In genomic region chr6:42929928-42930360, GRCh38 we compare ENCODE assay signal across 1 cellular context.
TF ChIP-seq lines count a peak whose summit lies in the region.

No MANE protein-coding gene starts in this region.

TF ChIP-seq in GM12878, 131 proteins besides CTCF, POLR2A, EP300 and RAD21 (continued from another document and continues in another):
- TF ChIP-seq, protein P1, sequence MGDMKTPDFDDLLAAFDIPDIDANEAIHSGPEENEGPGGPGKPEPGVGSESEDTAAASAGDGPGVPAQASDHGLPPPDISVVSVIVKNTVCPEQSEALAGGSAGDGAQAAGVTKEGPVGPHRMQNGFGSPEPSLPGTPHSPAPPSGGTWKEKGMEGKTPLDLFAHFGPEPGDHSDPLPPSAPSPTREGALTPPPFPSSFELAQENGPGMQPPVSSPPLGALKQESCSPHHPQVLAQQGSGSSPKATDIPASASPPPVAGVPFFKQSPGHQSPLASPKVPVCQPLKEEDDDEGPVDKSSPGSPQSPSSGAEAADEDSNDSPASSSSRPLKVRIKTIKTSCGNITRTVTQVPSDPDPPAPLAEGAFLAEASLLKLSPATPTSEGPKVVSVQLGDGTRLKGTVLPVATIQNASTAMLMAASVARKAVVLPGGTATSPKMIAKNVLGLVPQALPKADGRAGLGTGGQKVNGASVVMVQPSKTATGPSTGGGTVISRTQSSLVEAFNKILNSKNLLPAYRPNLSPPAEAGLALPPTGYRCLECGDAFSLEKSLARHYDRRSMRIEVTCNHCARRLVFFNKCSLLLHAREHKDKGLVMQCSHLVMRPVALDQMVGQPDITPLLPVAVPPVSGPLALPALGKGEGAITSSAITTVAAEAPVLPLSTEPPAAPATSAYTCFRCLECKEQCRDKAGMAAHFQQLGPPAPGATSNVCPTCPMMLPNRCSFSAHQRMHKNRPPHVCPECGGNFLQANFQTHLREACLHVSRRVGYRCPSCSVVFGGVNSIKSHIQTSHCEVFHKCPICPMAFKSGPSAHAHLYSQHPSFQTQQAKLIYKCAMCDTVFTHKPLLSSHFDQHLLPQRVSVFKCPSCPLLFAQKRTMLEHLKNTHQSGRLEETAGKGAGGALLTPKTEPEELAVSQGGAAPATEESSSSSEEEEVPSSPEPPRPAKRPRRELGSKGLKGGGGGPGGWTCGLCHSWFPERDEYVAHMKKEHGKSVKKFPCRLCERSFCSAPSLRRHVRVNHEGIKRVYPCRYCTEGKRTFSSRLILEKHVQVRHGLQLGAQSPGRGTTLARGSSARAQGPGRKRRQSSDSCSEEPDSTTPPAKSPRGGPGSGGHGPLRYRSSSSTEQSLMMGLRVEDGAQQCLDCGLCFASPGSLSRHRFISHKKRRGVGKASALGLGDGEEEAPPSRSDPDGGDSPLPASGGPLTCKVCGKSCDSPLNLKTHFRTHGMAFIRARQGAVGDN (IDR thresholded peaks at IDR 0.05), result peak; percentile 31; the same call in 1 of the 2 replicates
- TF ChIP-seq NFXL1 (IDR thresholded peaks at IDR 0.05; ENCODE audit: borderline replicate concordance) (no peak), ZNF384 (IDR thresholded peaks at IDR 0.05; ENCODE audit: borderline replicate concordance, low read depth, low read length) (peak; percentile 92), NBN (IDR thresholded peaks at IDR 0.05) (peak; percentile 97), PAX8 (IDR thresholded peaks at IDR 0.05) (no peak), RAD51 (IDR thresholded peaks at IDR 0.05) (no peak), NFIC (IDR thresholded peaks at IDR 0.05; ENCODE audit: low read depth, low read length) (peak; percentile 96), YBX1 (IDR thresholded peaks at IDR 0.05) (no peak), YY1 (IDR thresholded peaks at IDR 0.05; ENCODE audit: low read depth, low read length) (no peak; the same call in none of the 2 replicates), MEF2A (IDR thresholded peaks at IDR 0.05; ENCODE audit: insufficient read depth, low read depth, low read length) (peak; percentile 58; the same call in 1 of the 2 replicates), CREM (IDR thresholded peaks at IDR 0.05; ENCODE audit: low read depth) (peak; percentile 87), STAT1 (conservative IDR thresholded peaks at IDR 0.05) (no peak), DPF2 (IDR thresholded peaks at IDR 0.05) (peak; percentile 100), KLF5 (IDR thresholded peaks at IDR 0.05; ENCODE audit: partially characterized antibody) (no peak), KAT2A (conservative IDR thresholded peaks at IDR 0.05; ENCODE audit: control insufficient read depth, low read depth, low read length) (no peak), RBBP5 (conservative IDR thresholded peaks at IDR 0.05) (no peak), NKRF (conservative IDR thresholded peaks at IDR 0.05) (no peak), BCLAF1 (IDR thresholded peaks at IDR 0.05) (no peak), TBL1XR1 (IDR thresholded peaks at IDR 0.05; ENCODE audit: low read depth, low read length) (peak; percentile 97), CHD4 (IDR thresholded peaks at IDR 0.05) (no peak), SREBF1 (IDR thresholded peaks at IDR 0.05; ENCODE audit: low read length) (no peak), BACH1 (IDR thresholded peaks at IDR 0.05; ENCODE audit: borderline replicate concordance) (peak; percentile 96), ELK1 (IDR thresholded peaks at IDR 0.05; ENCODE audit: low read depth, low read length) (no peak), BRCA1 (IDR thresholded peaks at IDR 0.05; ENCODE audit: low read depth, low read length) (no peak), POLR2AphosphoS5 (IDR thresholded peaks at IDR 0.05; ENCODE audit: low read length) (peak; percentile 93), USF2 (IDR thresholded peaks at IDR 0.05; ENCODE audit: borderline replicate concordance, low read depth, low read length) (no peak), ZBTB33 (IDR thresholded peaks at IDR 0.05) (no peak), ZSCAN29 (IDR thresholded peaks at IDR 0.05) (peak; percentile 80; the same call in 1 of the 2 replicates), ZBED1 (IDR thresholded peaks at IDR 0.05; ENCODE audit: borderline replicate concordance) (peak; percentile 88; the same call in 1 of the 2 replicates), BHLHE40 (IDR thresholded peaks at IDR 0.05; ENCODE audit: borderline replicate concordance in 1 of 2, low read depth in 2 of 2, low read length in 1 of 2) (peak; percentile 76 to 81), EED (IDR thresholded peaks at IDR 0.05; ENCODE audit: low read depth) (peak; percentile 94), ZNF24 (IDR thresholded peaks at IDR 0.05) (peak; percentile 71), NRF1 (conservative IDR thresholded peaks at IDR 0.05; ENCODE audit: low read depth, low read length) (no peak), NR2F1 (conservative IDR thresholded peaks at IDR 0.05) (peak; percentile 94), HCFC1 (IDR thresholded peaks at IDR 0.05; ENCODE audit: low read length) (no peak; the same call in 1 of the 2 replicates), JUNB (IDR thresholded peaks at IDR 0.05) (peak; percentile 98), JUND (IDR thresholded peaks at IDR 0.05; ENCODE audit: low read depth, low read length) (peak; percentile 98), HDAC2 (IDR thresholded peaks at IDR 0.05) (no peak), ESRRA (IDR thresholded peaks at IDR 0.05; ENCODE audit: low read length) (no peak), ZNF622 (IDR thresholded peaks at IDR 0.05) (no peak), ETV6 (conservative IDR thresholded peaks at IDR 0.05 in 1 of 2, IDR thresholded peaks at IDR 0.05 in 1 of 2; ENCODE audit: borderline replicate concordance in 1 of 2, low read depth in 1 of 2) (peak in 1 of 2 experiments; percentile 99; a peak in 2 of 4 replicates), HDAC6 (IDR thresholded peaks at IDR 0.05; ENCODE audit: unreplicated experiment) (no peak)
- TF ChIP-seq, protein P2, sequence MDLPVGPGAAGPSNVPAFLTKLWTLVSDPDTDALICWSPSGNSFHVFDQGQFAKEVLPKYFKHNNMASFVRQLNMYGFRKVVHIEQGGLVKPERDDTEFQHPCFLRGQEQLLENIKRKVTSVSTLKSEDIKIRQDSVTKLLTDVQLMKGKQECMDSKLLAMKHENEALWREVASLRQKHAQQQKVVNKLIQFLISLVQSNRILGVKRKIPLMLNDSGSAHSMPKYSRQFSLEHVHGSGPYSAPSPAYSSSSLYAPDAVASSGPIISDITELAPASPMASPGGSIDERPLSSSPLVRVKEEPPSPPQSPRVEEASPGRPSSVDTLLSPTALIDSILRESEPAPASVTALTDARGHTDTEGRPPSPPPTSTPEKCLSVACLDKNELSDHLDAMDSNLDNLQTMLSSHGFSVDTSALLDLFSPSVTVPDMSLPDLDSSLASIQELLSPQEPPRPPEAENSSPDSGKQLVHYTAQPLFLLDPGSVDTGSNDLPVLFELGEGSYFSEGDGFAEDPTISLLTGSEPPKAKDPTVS (IDR thresholded peaks at IDR 0.05; ENCODE audit: low read depth, low read length), result no peak
- TF ChIP-seq, protein P3, sequence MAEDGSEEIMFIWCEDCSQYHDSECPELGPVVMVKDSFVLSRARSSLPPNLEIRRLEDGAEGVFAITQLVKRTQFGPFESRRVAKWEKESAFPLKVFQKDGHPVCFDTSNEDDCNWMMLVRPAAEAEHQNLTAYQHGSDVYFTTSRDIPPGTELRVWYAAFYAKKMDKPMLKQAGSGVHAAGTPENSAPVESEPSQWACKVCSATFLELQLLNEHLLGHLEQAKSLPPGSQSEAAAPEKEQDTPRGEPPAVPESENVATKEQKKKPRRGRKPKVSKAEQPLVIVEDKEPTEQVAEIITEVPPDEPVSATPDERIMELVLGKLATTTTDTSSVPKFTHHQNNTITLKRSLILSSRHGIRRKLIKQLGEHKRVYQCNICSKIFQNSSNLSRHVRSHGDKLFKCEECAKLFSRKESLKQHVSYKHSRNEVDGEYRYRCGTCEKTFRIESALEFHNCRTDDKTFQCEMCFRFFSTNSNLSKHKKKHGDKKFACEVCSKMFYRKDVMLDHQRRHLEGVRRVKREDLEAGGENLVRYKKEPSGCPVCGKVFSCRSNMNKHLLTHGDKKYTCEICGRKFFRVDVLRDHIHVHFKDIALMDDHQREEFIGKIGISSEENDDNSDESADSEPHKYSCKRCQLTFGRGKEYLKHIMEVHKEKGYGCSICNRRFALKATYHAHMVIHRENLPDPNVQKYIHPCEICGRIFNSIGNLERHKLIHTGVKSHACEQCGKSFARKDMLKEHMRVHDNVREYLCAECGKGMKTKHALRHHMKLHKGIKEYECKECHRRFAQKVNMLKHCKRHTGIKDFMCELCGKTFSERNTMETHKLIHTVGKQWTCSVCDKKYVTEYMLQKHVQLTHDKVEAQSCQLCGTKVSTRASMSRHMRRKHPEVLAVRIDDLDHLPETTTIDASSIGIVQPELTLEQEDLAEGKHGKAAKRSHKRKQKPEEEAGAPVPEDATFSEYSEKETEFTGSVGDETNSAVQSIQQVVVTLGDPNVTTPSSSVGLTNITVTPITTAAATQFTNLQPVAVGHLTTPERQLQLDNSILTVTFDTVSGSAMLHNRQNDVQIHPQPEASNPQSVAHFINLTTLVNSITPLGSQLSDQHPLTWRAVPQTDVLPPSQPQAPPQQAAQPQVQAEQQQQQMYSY (CRISPR knock-in tag; IDR thresholded peaks at IDR 0.05), result no peak
- TF ChIP-seq, protein P4, sequence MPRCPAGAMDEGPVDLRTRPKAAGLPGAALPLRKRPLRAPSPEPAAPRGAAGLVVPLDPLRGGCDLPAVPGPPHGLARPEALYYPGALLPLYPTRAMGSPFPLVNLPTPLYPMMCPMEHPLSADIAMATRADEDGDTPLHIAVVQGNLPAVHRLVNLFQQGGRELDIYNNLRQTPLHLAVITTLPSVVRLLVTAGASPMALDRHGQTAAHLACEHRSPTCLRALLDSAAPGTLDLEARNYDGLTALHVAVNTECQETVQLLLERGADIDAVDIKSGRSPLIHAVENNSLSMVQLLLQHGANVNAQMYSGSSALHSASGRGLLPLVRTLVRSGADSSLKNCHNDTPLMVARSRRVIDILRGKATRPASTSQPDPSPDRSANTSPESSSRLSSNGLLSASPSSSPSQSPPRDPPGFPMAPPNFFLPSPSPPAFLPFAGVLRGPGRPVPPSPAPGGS (IDR thresholded peaks at IDR 0.05; ENCODE audit: borderline replicate concordance, insufficient read depth, low read depth, low read length, poor library complexity, severe bottlenecking), result peak; percentile 93
